In genomic region chr15:89740137-89740536, GRCh38 we compare ENCODE assay signal across 8 cellular contexts. TPM values are rescaled to one million over a fixed set of nuclear protein-coding genes. Genes with fewer than 3 reads are reported as not detected.
DNase-seq lines count a peak whose midpoint lies in the region; ATAC-seq and TF ChIP-seq lines count a peak whose summit lies in the region.

No MANE protein-coding gene starts in this region.

- no peak for DNase-seq in GM06990 (ENCODE audit: extremely low read depth, insufficient read length)
- DNase-seq in NCI-H2171 treated with DMSO at 0.1 percent for 48 hours (lab: John Stamatoyannopoulos, UW): peak; percentile 82
- peak; percentile 34 for DNase-seq in UCSD-AML1 (lab: John Stamatoyannopoulos, UW; ENCODE audit: unreplicated experiment)
- DNase-seq in cardiac fibroblast (ENCODE audit: low read depth in 2 of 2): peak; percentile 82 to 83
- no peak for DNase-seq in kidney epithelial cell (ENCODE audit: low read depth)
- DNase-seq in stimulated activated CD4-positive, alpha-beta T cell treated with anti-CD3 and anti-CD28 coated beads, Interleukin-2, amount 100 ng/mL, for 48 hours: peak; percentile 53 to 54

- H3K27me3 ChIP-seq in GM06990 (replicated peaks; ENCODE audit: control insufficient read depth, insufficient read depth, low read length): no peaks in the 10 kb centered on the region
- peaks cover 7% of the 10 kb centered on the region for H3K27me3 ChIP-seq in kidney epithelial cell (ENCODE audit: control insufficient read depth, insufficient read depth, low read length)

- peak overlapping the region; percentile 12; the same call in 1 of the 2 replicates for H3K4me3 ChIP-seq in GM06990 (replicated peaks; ENCODE audit: low read depth, low read length)
- H3K4me3 ChIP-seq in cardiac fibroblast (replicated peaks in 1 of 2; ENCODE audit: low read depth in 2 of 2, low read length in 2 of 2): no peak overlapping the region
- no peak overlapping the region for H3K4me3 ChIP-seq in kidney epithelial cell (ENCODE audit: low read depth, low read length)

- peak; percentile 79 for TF ChIP-seq CTCF in GM06990 (IDR thresholded peaks at IDR 0.05; ENCODE audit: insufficient read depth, low read length, poor library complexity, severe bottlenecking)
- peak; percentile 83 for TF ChIP-seq CTCF in cardiac fibroblast (IDR thresholded peaks at IDR 0.05; ENCODE audit: low read depth, low read length)
- peak; percentile 82 for TF ChIP-seq CTCF in kidney epithelial cell (IDR thresholded peaks at IDR 0.05; ENCODE audit: insufficient read depth, low read length, poor library complexity, severe bottlenecking)

- ATAC-seq in HG02885 (IDR thresholded peaks at IDR 0.05; ENCODE audit: poor library complexity, unreplicated experiment) (peak; percentile 67), HG03139 (IDR thresholded peaks at IDR 0.05; ENCODE audit: unreplicated experiment) (no peak)

- H3K36me3 ChIP-seq in GM06990 (ENCODE audit: control insufficient read depth, insufficient read depth, low read length): no peaks in the 10 kb centered on the region
- no peaks in the 10 kb centered on the region for H3K36me3 ChIP-seq in kidney epithelial cell (ENCODE audit: control insufficient read depth, insufficient read depth, low read length)

RNA-seq across cellular contexts. Expression of gene MESP1, which starts 10.9 kb away (rescaled TPM):
- 2.6 and 2.8 TPM in 2 replicates for total RNA-seq in kidney epithelial cell

RNA-seq across cellular contexts. Expression of gene MESP2, which starts 36.0 kb away (rescaled TPM):
- total RNA-seq in kidney epithelial cell: 0.27 and 0.29 TPM in 2 replicates

RNA-seq across cellular contexts. Expression of gene WDR93, which starts 49.5 kb away (rescaled TPM):
- 0.25 and 0.41 TPM in 2 replicates for total RNA-seq in kidney epithelial cell

RNA-seq across cellular contexts. Expression of gene PEX11A, which starts 49.6 kb away (rescaled TPM):
- 4.0 and 4.8 TPM in 2 replicates for total RNA-seq in kidney epithelial cell

Comparison
In these comparisons a context has a peak if more than half of its experiments do, and no peak if none do; other contexts are left out.
1. DNase-seq: peak in NCI-H2171 treated with DMSO at 0.1 percent for 48 hours (single experiment), UCSD-AML1 (single experiment), cardiac fibroblast (2 of 2) and stimulated activated CD4-positive, alpha-beta T cell treated with anti-CD3 and anti-CD28 coated beads, Interleukin-2, amount 100 ng/mL, for 48 hours (2 of 2); none in GM06990 (single experiment) and kidney epithelial cell (single experiment).
2. Peak in every context shown above with its lines, with median percentiles within 50 percentile points of each other: CTCF ChIP-seq.